In genomic region chr9:107060026-107060425, GRCh38 we compare ENCODE assay signal across 21 cellular contexts.
"Had no signal": no experiment of that assay in that cellular context is flagged by ENCODE, and none has a peak within 500 bp of the region (broad histone marks: within the 10 kb centered on the region; RNA-seq: fewer than 3 reads in every experiment).

No MANE protein-coding gene starts in this region.

- H3K9me3 ChIP-seq: colonic mucosa, left lung had no signal

- H3K4me3 ChIP-seq: colonic mucosa, left lung had no signal

- H3K4me1 Mint-ChIP-seq: activated CD4-positive, alpha-beta T cell treated with anti-CD3 and anti-CD28 coated beads, Interleukin-2, amount 10 ng/mL, durations not matched to agents 24 days and 14 days; central memory CD8-positive, alpha-beta T cell had no signal

- H3K27ac ChIP-seq: brain microvascular endothelial cell, colonic mucosa, left lung had no signal

- H3K4me3 Mint-ChIP-seq: activated CD4-positive, alpha-beta T cell treated with anti-CD3 and anti-CD28 coated beads, Interleukin-2, amount 10 ng/mL, durations not matched to agents 24 days and 14 days; activated CD8-positive, alpha-beta T cell treated with anti-CD3 and anti-CD28 coated beads for 36 hours; activated naive CD4-positive, alpha-beta T cell treated with anti-CD3 and anti-CD28 coated beads for 36 hours; central memory CD8-positive, alpha-beta T cell; nephron progenitor cell; stimulated activated naive CD8-positive, alpha-beta T cell treated with anti-CD3 and anti-CD28 coated beads, Interleukin-15, Interleukin-2, amounts not matched to agents 100 ng/mL and 50 ng/mL, for 24 hours had no signal

- H3K27ac Mint-ChIP-seq: activated CD4-positive, alpha-beta T cell treated with anti-CD3 and anti-CD28 coated beads, Interleukin-2, amount 10 ng/mL, durations not matched to agents 24 days and 14 days; activated CD8-positive, alpha-beta T cell treated with anti-CD3 and anti-CD28 coated beads for 36 hours; activated naive CD4-positive, alpha-beta T cell treated with anti-CD3 and anti-CD28 coated beads for 36 hours; activated T-helper 2 cell treated with anti-CD3 and anti-CD28 coated beads, Interferon-gamma antibody, Interleukin-2, Interleukin-4, amounts not matched to agents 10 μg/mL and 5 μg/mL and 100 μg/mL, durations not matched to agents 14 hours and 24 hours and 36 hours; nephron progenitor cell; progenitor cell of endocrine pancreas; stimulated activated naive CD8-positive, alpha-beta T cell treated with anti-CD3 and anti-CD28 coated beads, Interleukin-15, Interleukin-2, amounts not matched to agents 100 ng/mL and 50 ng/mL, for 24 hours had no signal

- H3K36me3 ChIP-seq: brain microvascular endothelial cell, colonic mucosa, left lung had no signal

- H3K9me3 Mint-ChIP-seq: activated CD4-positive, alpha-beta T cell treated with anti-CD3 and anti-CD28 coated beads, Interleukin-2, amount 10 ng/mL, durations not matched to agents 24 days and 14 days; activated CD8-positive, alpha-beta T cell treated with anti-CD3 and anti-CD28 coated beads for 36 hours; activated naive CD4-positive, alpha-beta T cell treated with anti-CD3 and anti-CD28 coated beads for 36 hours; activated T-helper 2 cell treated with anti-CD3 and anti-CD28 coated beads, Interferon-gamma antibody, Interleukin-2, Interleukin-4, amounts not matched to agents 10 μg/mL and 5 μg/mL and 100 μg/mL, durations not matched to agents 14 hours and 24 hours and 36 hours; central memory CD8-positive, alpha-beta T cell; stimulated activated naive CD8-positive, alpha-beta T cell treated with anti-CD3 and anti-CD28 coated beads, Interleukin-15, Interleukin-2, amounts not matched to agents 100 ng/mL and 50 ng/mL, for 24 hours had no signal

- H3K27me3 Mint-ChIP-seq: activated CD4-positive, alpha-beta T cell treated with anti-CD3 and anti-CD28 coated beads, Interleukin-2, amount 10 ng/mL, durations not matched to agents 24 days and 14 days; central memory CD8-positive, alpha-beta T cell had no signal

- ATAC-seq: activated CD8-positive, alpha-beta T cell treated with anti-CD3 and anti-CD28 coated beads for 36 hours; left lung had no signal

- H3K4me1 ChIP-seq: colonic mucosa, left lung had no signal

- H3K27me3 ChIP-seq: brain microvascular endothelial cell, colonic mucosa, left lung had no signal

- DNase-seq: activated CD4-positive, alpha-beta T cell treated with anti-CD3 and anti-CD28 coated beads, Interleukin-2, amount 10 ng/mL, durations not matched to agents 24 days and 14 days; activated CD8-positive, alpha-beta T cell treated with anti-CD3 and anti-CD28 coated beads for 36 hours; activated naive CD4-positive, alpha-beta T cell treated with anti-CD3 and anti-CD28 coated beads for 36 hours; activated T-cell treated with anti-CD3 and anti-CD28 coated beads, Interleukin-2, amount 50 U/mL, for 1 hour; aorta; brain microvascular endothelial cell; colonic mucosa; erythroblast; foreskin melanocyte; kidney; left lung; mammary epithelial cell; midbrain; nephron progenitor cell; stimulated activated CD4-positive, alpha-beta T cell treated with anti-CD3 and anti-CD28 coated beads, Interleukin-2, amount 100 ng/mL, for 24 hours; T-helper 9 cell; trophoblast cell had no signal
